In the genomic region with DNA sequence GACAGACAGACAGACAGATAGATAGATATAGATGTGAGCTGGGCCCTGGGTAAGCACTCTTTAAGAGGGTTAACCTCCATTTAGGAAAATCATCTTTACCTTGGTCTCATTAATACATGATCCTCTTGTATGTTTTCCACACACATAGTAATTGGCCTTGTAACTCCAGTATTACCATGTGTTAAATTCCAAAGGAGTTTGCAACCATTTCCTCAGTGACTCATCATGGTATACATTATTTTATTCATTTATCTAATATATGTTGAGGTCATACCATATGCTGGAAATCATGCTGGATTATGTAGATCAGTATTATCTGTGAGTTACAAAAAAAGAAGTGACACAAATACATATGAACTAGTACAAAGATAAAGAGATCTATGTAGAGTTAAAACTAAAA, we compare ENCODE assay signal across 33 cellular contexts.
"Had no signal": no experiment of that assay in that cellular context is flagged by ENCODE, and none has a peak within 500 bp of the region (broad histone marks: within the 10 kb centered on the region; RNA-seq: fewer than 3 reads in every experiment).

No MANE protein-coding gene starts in this region.

- H3K9me3 Mint-ChIP-seq: activated B cell treated with CpG ODN at 0.5 μM for 24 hours; activated CD4-positive, alpha-beta T cell treated with anti-CD3 and anti-CD28 coated beads, Interleukin-2, amount 10 ng/mL, durations not matched to agents 24 days and 14 days; activated naive CD4-positive, alpha-beta T cell treated with anti-CD3 and anti-CD28 coated beads, Interleukin-2, amount 10 ng/mL, durations not matched to agents 7 days and 5 days; activated naive CD4-positive, alpha-beta T cell treated with anti-CD3 and anti-CD28 coated beads, Interleukin-2, amount 50 U/mL, for 24 hours; brain had no signal

- FAIRE-seq: TTC549 had no signal

- H3K27me3 Mint-ChIP-seq: activated B cell treated with CpG ODN at 0.5 μM for 24 hours; activated CD4-positive, alpha-beta memory T cell treated with anti-CD3 and anti-CD28 coated beads for 36 hours; activated CD4-positive, alpha-beta T cell treated with anti-CD3 and anti-CD28 coated beads, Interleukin-2, amount 10 ng/mL, durations not matched to agents 24 days and 14 days; activated CD8-positive, alpha-beta T cell treated with anti-CD3 and anti-CD28 coated beads for 36 hours; activated naive CD4-positive, alpha-beta T cell treated with anti-CD3 and anti-CD28 coated beads, Interleukin-2, amount 10 ng/mL, durations not matched to agents 7 days and 5 days; activated naive CD4-positive, alpha-beta T cell treated with anti-CD3 and anti-CD28 coated beads, Interleukin-2, amount 50 U/mL, for 24 hours; activated naive CD8-positive, alpha-beta T cell; activated naive CD8-positive, alpha-beta T cell treated with anti-CD3 and anti-CD28 coated beads, Interleukin-2, amount 10 ng/mL, durations not matched to agents 7 days and 5 days; activated naive CD8-positive, alpha-beta T cell treated with anti-CD3 and anti-CD28 coated beads, Interleukin-2, amount 50 U/mL, for 24 hours; activated T-cell treated with anti-CD3 and anti-CD28 coated beads, Interleukin-2, amount 50 U/mL, for 24 hours; brain; central memory CD8-positive, alpha-beta T cell had no signal

- H3K36me3 ChIP-seq: ascending aorta had no signal

- H3K4me3 Mint-ChIP-seq: activated B cell treated with CpG ODN at 0.5 μM for 24 hours; activated CD4-positive, alpha-beta memory T cell treated with anti-CD3 and anti-CD28 coated beads for 36 hours; activated CD4-positive, alpha-beta T cell treated with anti-CD3 and anti-CD28 coated beads, Interleukin-2, amount 10 ng/mL, durations not matched to agents 24 days and 14 days; activated CD8-positive, alpha-beta T cell treated with anti-CD3 and anti-CD28 coated beads for 36 hours; activated naive CD4-positive, alpha-beta T cell treated with anti-CD3 and anti-CD28 coated beads, Interleukin-2, amount 10 ng/mL, durations not matched to agents 7 days and 5 days; activated naive CD4-positive, alpha-beta T cell treated with anti-CD3 and anti-CD28 coated beads, Interleukin-2, amount 50 U/mL, for 24 hours; activated naive CD8-positive, alpha-beta T cell; activated naive CD8-positive, alpha-beta T cell treated with anti-CD3 and anti-CD28 coated beads, Interleukin-2, amount 10 ng/mL, durations not matched to agents 7 days and 5 days; activated naive CD8-positive, alpha-beta T cell treated with anti-CD3 and anti-CD28 coated beads, Interleukin-2, amount 50 U/mL, for 24 hours; activated T-cell treated with anti-CD3 and anti-CD28 coated beads, Interleukin-2, amount 50 U/mL, for 24 hours; brain; central memory CD8-positive, alpha-beta T cell; T-helper 1 cell treated with Interleukin-12 subunit alpha and Interleukin-12 subunit beta and Interleukin-4 antibody, amounts not matched to agents 30 μg/mL and 1 μg/mL, for 36 hours; T-helper 2 cell treated with Interferon-gamma antibody and Interleukin-4, amounts not matched to agents 5 μg/mL and 100 μg/mL, for 36 hours had no signal

- DNase-seq: activated B cell treated with CpG ODN at 0.5 μM for 24 hours; activated CD4-positive, alpha-beta memory T cell treated with anti-CD3 and anti-CD28 coated beads for 36 hours; activated CD4-positive, alpha-beta T cell treated with anti-CD3 and anti-CD28 coated beads for 4 hours; activated CD4-positive, alpha-beta T cell treated with anti-CD3 and anti-CD28 coated beads, Interleukin-2, amount 50 U/mL, for 1 hour; activated CD4-positive, alpha-beta T cell treated with anti-CD3 and anti-CD28 coated beads, Interleukin-2, amount 50 U/mL, for 4 hours; activated CD4-positive, CD25-positive, alpha-beta regulatory T cell treated with anti-CD3 and anti-CD28 coated beads, Interleukin-2, amount 50 U/mL, for 72 hours; activated CD8-positive, alpha-beta memory T cell treated with anti-CD3 and anti-CD28 coated beads, Interleukin-2, amount 50 U/mL, for 48 hours; activated CD8-positive, alpha-beta T cell treated with anti-CD3 and anti-CD28 coated beads for 36 hours; activated effector memory CD4-positive, alpha-beta T cell treated with Interleukin-2 at 50 U/mL for 16 hours; activated gamma-delta T cell; activated naive CD4-positive, alpha-beta T cell treated with anti-CD3 and anti-CD28 coated beads, Interleukin-2, amount 10 ng/mL, durations not matched to agents 7 days and 5 days; activated naive CD4-positive, alpha-beta T cell treated with Interleukin-2 at 50 U/mL for 16 hours; activated naive CD8-positive, alpha-beta T cell treated with anti-CD3 and anti-CD28 coated beads, Interleukin-2, amount 10 ng/mL, durations not matched to agents 7 days and 5 days; activated naive CD8-positive, alpha-beta T cell treated with anti-CD3 and anti-CD28 coated beads, Interleukin-2, amount 50 U/mL, for 24 hours; activated T-cell treated with anti-CD3 and anti-CD28 coated beads, Interleukin-2, amount 50 U/mL, for 24 hours; activated T-cell treated with anti-CD3 and anti-CD28 coated beads, Interleukin-2, amount 50 U/mL, for 48 hours; amygdala; anterior cingulate cortex; cerebellar nuclear complex; T-helper 1 cell; T-helper 2 cell; T-helper 9 cell had no signal

- H3K27me3 ChIP-seq: ascending aorta had no signal

- H3K4me1 Mint-ChIP-seq: activated B cell treated with CpG ODN at 0.5 μM for 24 hours; activated CD4-positive, alpha-beta T cell treated with anti-CD3 and anti-CD28 coated beads, Interleukin-2, amount 10 ng/mL, durations not matched to agents 24 days and 14 days; activated naive CD4-positive, alpha-beta T cell treated with anti-CD3 and anti-CD28 coated beads, Interleukin-2, amount 10 ng/mL, durations not matched to agents 7 days and 5 days; activated naive CD4-positive, alpha-beta T cell treated with anti-CD3 and anti-CD28 coated beads, Interleukin-2, amount 50 U/mL, for 24 hours; activated naive CD8-positive, alpha-beta T cell treated with anti-CD3 and anti-CD28 coated beads, Interleukin-2, amount 10 ng/mL, durations not matched to agents 7 days and 5 days; activated naive CD8-positive, alpha-beta T cell treated with anti-CD3 and anti-CD28 coated beads, Interleukin-2, amount 50 U/mL, for 24 hours; central memory CD8-positive, alpha-beta T cell had no signal

- H3K4me1 ChIP-seq: ascending aorta had no signal

- H3K27ac Mint-ChIP-seq: activated B cell treated with CpG ODN at 0.5 μM for 24 hours; activated CD4-positive, alpha-beta memory T cell treated with anti-CD3 and anti-CD28 coated beads for 36 hours; activated CD4-positive, alpha-beta T cell treated with anti-CD3 and anti-CD28 coated beads, Interleukin-2, amount 10 ng/mL, durations not matched to agents 24 days and 14 days; activated CD8-positive, alpha-beta T cell treated with anti-CD3 and anti-CD28 coated beads for 36 hours; activated naive CD4-positive, alpha-beta T cell treated with anti-CD3 and anti-CD28 coated beads, Interleukin-2, amount 10 ng/mL, durations not matched to agents 7 days and 5 days; activated naive CD4-positive, alpha-beta T cell treated with anti-CD3 and anti-CD28 coated beads, Interleukin-2, amount 50 U/mL, for 24 hours; activated naive CD8-positive, alpha-beta T cell; activated naive CD8-positive, alpha-beta T cell treated with anti-CD3 and anti-CD28 coated beads, Interleukin-2, amount 10 ng/mL, durations not matched to agents 7 days and 5 days; activated naive CD8-positive, alpha-beta T cell treated with anti-CD3 and anti-CD28 coated beads, Interleukin-2, amount 50 U/mL, for 24 hours; activated T-cell treated with anti-CD3 and anti-CD28 coated beads, Interleukin-2, amount 50 U/mL, for 24 hours; activated T-helper 2 cell treated with anti-CD3 and anti-CD28 coated beads, Interferon-gamma antibody, Interleukin-2, Interleukin-4, amounts not matched to agents 10 μg/mL and 5 μg/mL and 100 μg/mL, durations not matched to agents 14 hours and 24 hours and 36 hours; brain; T-helper 1 cell treated with Interleukin-12 subunit alpha and Interleukin-12 subunit beta and Interleukin-4 antibody, amounts not matched to agents 30 μg/mL and 1 μg/mL, for 36 hours; T-helper 2 cell treated with Interferon-gamma antibody and Interleukin-4, amounts not matched to agents 5 μg/mL and 100 μg/mL, for 36 hours had no signal

- H3K36me3 Mint-ChIP-seq: activated CD4-positive, alpha-beta memory T cell treated with anti-CD3 and anti-CD28 coated beads for 36 hours; activated naive CD4-positive, alpha-beta T cell treated with anti-CD3 and anti-CD28 coated beads, Interleukin-2, amount 10 ng/mL, durations not matched to agents 7 days and 5 days; activated naive CD4-positive, alpha-beta T cell treated with anti-CD3 and anti-CD28 coated beads, Interleukin-2, amount 50 U/mL, for 24 hours; activated naive CD8-positive, alpha-beta T cell; activated naive CD8-positive, alpha-beta T cell treated with anti-CD3 and anti-CD28 coated beads, Interleukin-2, amount 10 ng/mL, durations not matched to agents 7 days and 5 days; brain had no signal

- H3K9me3 ChIP-seq: ascending aorta had no signal

- ATAC-seq: activated CD8-positive, alpha-beta T cell treated with anti-CD3 and anti-CD28 coated beads for 36 hours; activated naive CD8-positive, alpha-beta T cell treated with anti-CD3 and anti-CD28 coated beads, Interleukin-2, amount 50 U/mL, for 24 hours had no signal

- H3K4me3 ChIP-seq: ascending aorta had no signal

- H3K27ac ChIP-seq: ascending aorta, VCaP had no signal
